34 cellular contexts compared by ENCODE assay signal in genomic region chr1:60802884-60803283, GRCh38.
"Had no signal": no experiment of that assay in that cellular context is flagged by ENCODE, and none has a peak within 500 bp of the region (broad histone marks: within the 10 kb centered on the region; RNA-seq: fewer than 3 reads in every experiment).

No MANE protein-coding gene starts in this region.

- H3K9ac ChIP-seq: KMS-11 had no signal

- H3K27me3 ChIP-seq: MG63 had no signal

- H3K4me2 ChIP-seq: KMS-11 had no signal

- H3K9me3 ChIP-seq: MG63 had no signal

- H3K27ac ChIP-seq: KMS-11 had no signal

- H3K4me3 ChIP-seq: MG63 had no signal

- H3K36me3 ChIP-seq: MG63 had no signal

- DNase-seq: Karpas-422, Kasumi-1, MG63, MM.1S, MV-4-11, NCI-H1048, NCI-H1092, NCI-H1092 treated with DMSO at 0.1 percent for 48 hours, NCI-H1105, NCI-H1105 treated with DMSO at 0.1 percent for 48 hours, NCI-H1417, NCI-H1417 treated with DMSO at 0.1 percent for 48 hours, NCI-H1436, NCI-H1436 treated with DMSO at 0.1 percent for 48 hours, NCI-H146, NCI-H1694, NCI-H1694 treated with DMSO at 0.1 percent for 48 hours, NCI-H187, NCI-H187 treated with DMSO at 0.1 percent for 48 hours, NCI-H1930, NCI-H2029, NCI-H2029 treated with DMSO at 0.1 percent for 48 hours, NCI-H2081, NCI-H2081 treated with DMSO at 0.1 percent for 48 hours, NCI-H2107, NCI-H2171, NCI-H2171 treated with DMSO at 0.1 percent for 48 hours, NCI-H2227 treated with DMSO at 0.1 percent for 48 hours, NCI-H226, NCI-H345, NCI-H446, NCI-H446 treated with DMSO at 0.1 percent for 48 hours, NCI-H510A had no signal
